In the genomic region with DNA sequence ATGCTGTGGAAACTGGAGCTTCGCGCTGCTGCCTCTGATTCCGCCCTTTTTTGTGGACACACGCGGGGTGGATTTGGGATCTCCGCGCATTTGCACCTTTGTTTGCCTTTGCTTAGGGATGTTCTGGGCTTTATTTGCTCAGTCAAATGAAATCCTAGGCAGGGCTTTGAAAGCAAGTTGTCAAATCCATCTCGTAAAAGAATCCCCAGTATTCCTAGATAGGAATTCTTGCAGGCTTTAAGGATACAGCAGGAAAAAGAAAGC, we compare ENCODE assay signal across 1 cellular context.
TF ChIP-seq lines count a peak whose summit lies in the region.

No MANE protein-coding gene starts in this region.

TF ChIP-seq in HepG2, 621 proteins besides CTCF, POLR2A, EP300 and RAD21:
- 0 out of 2 replicates have a peak, but pooled peaks have one; percentile 0 for TF ChIP-seq ZNF777 (CRISPR knock-in tag; IDR thresholded peaks at IDR 0.05)
- TF ChIP-seq RAD51 (IDR thresholded peaks at IDR 0.05; ENCODE audit: borderline replicate concordance), result no peak
- 0 out of 2 replicates have a peak, but pooled peaks have one; percentile 6 for TF ChIP-seq TFDP2 (CRISPR knock-in tag; IDR thresholded peaks at IDR 0.05)
- TF ChIP-seq JARID2 (CRISPR knock-in tag; IDR thresholded peaks at IDR 0.05; ENCODE audit: insufficient replicate concordance), result no peak
- TF ChIP-seq NFE2L1 (CRISPR knock-in tag; IDR thresholded peaks at IDR 0.05; ENCODE audit: borderline replicate concordance), result no peak
- peak; percentile 89; the same call in 1 of the 2 replicates for TF ChIP-seq ZNF441 (CRISPR knock-in tag; IDR thresholded peaks at IDR 0.05; ENCODE audit: borderline replicate concordance)
- TF ChIP-seq, protein P1, sequence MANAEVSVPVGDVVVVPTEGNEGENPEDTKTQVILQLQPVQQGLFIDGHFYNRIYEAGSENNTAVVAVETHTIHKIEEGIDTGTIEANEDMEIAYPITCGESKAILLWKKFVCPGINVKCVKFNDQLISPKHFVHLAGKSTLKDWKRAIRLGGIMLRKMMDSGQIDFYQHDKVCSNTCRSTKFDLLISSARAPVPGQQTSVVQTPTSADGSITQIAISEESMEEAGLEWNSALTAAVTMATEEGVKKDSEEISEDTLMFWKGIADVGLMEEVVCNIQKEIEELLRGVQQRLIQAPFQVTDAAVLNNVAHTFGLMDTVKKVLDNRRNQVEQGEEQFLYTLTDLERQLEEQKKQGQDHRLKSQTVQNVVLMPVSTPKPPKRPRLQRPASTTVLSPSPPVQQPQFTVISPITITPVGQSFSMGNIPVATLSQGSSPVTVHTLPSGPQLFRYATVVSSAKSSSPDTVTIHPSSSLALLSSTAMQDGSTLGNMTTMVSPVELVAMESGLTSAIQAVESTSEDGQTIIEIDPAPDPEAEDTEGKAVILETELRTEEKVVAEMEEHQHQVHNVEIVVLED (CRISPR knock-in tag; IDR thresholded peaks at IDR 0.05; ENCODE audit: borderline replicate concordance), result no peak
- TF ChIP-seq NR2F1 (CRISPR knock-in tag; IDR thresholded peaks at IDR 0.05), result no peak
- TF ChIP-seq ZNF841 (CRISPR knock-in tag; IDR thresholded peaks at IDR 0.05; ENCODE audit: borderline replicate concordance), result no peak
- 0 out of 2 replicates have a peak, but pooled peaks have one; percentile 17 for TF ChIP-seq CCDC6 (CRISPR knock-in tag; IDR thresholded peaks at IDR 0.05)
- no peak for TF ChIP-seq ZNF10 (CRISPR knock-in tag; IDR thresholded peaks at IDR 0.05; ENCODE audit: borderline replicate concordance, low read depth)
- TF ChIP-seq TOE1 (CRISPR knock-in tag; IDR thresholded peaks at IDR 0.05), result no peak
- TF ChIP-seq, protein P2, sequence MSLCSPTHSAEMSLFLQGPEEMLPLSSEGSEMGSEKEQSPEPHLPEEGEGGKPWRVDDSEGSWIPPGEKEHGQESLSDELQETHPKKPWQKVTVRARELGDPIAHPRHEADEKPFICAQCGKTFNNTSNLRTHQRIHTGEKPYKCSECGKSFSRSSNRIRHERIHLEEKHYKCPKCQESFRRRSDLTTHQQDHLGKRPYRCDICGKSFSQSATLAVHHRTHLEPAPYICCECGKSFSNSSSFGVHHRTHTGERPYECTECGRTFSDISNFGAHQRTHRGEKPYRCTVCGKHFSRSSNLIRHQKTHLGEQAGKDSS (CRISPR knock-in tag; IDR thresholded peaks at IDR 0.05; ENCODE audit: borderline replicate concordance, low read depth), result no peak
- TF ChIP-seq ZKSCAN8 (CRISPR knock-in tag; IDR thresholded peaks at IDR 0.05; ENCODE audit: borderline replicate concordance), result no peak
- no peak for TF ChIP-seq RORA (CRISPR knock-in tag; IDR thresholded peaks at IDR 0.05)
- no peak for TF ChIP-seq ZNF367 (CRISPR knock-in tag; IDR thresholded peaks at IDR 0.05; ENCODE audit: borderline replicate concordance)
- no peak for TF ChIP-seq SMARCC2 (IDR thresholded peaks at IDR 0.05)
- TF ChIP-seq SMAD3 (CRISPR knock-in tag; IDR thresholded peaks at IDR 0.05), result no peak
- TF ChIP-seq TEAD2 (CRISPR knock-in tag; IDR thresholded peaks at IDR 0.05), result no peak
- no peak for TF ChIP-seq ZNF607 (CRISPR knock-in tag; IDR thresholded peaks at IDR 0.05; ENCODE audit: borderline replicate concordance)
- TF ChIP-seq SP140L (CRISPR knock-in tag; IDR thresholded peaks at IDR 0.05; ENCODE audit: borderline replicate concordance), result 0 out of 2 replicates have a peak, but pooled peaks have one; percentile 31
- TF ChIP-seq FOXP1 (IDR thresholded peaks at IDR 0.05), result no peak
- no peak for TF ChIP-seq FOXP1 (CRISPR knock-in tag; IDR thresholded peaks at IDR 0.05)
- no peak for TF ChIP-seq KDM5B (CRISPR knock-in tag; IDR thresholded peaks at IDR 0.05; ENCODE audit: borderline replicate concordance)
- TF ChIP-seq KDM4B (CRISPR knock-in tag; IDR thresholded peaks at IDR 0.05), result no peak
- TF ChIP-seq ZMAT5 (CRISPR knock-in tag; IDR thresholded peaks at IDR 0.05; ENCODE audit: borderline replicate concordance, low read depth), result no peak
- no peak for TF ChIP-seq ZNF629 (CRISPR knock-in tag; conservative IDR thresholded peaks at IDR 0.05)
- TF ChIP-seq, protein P3, sequence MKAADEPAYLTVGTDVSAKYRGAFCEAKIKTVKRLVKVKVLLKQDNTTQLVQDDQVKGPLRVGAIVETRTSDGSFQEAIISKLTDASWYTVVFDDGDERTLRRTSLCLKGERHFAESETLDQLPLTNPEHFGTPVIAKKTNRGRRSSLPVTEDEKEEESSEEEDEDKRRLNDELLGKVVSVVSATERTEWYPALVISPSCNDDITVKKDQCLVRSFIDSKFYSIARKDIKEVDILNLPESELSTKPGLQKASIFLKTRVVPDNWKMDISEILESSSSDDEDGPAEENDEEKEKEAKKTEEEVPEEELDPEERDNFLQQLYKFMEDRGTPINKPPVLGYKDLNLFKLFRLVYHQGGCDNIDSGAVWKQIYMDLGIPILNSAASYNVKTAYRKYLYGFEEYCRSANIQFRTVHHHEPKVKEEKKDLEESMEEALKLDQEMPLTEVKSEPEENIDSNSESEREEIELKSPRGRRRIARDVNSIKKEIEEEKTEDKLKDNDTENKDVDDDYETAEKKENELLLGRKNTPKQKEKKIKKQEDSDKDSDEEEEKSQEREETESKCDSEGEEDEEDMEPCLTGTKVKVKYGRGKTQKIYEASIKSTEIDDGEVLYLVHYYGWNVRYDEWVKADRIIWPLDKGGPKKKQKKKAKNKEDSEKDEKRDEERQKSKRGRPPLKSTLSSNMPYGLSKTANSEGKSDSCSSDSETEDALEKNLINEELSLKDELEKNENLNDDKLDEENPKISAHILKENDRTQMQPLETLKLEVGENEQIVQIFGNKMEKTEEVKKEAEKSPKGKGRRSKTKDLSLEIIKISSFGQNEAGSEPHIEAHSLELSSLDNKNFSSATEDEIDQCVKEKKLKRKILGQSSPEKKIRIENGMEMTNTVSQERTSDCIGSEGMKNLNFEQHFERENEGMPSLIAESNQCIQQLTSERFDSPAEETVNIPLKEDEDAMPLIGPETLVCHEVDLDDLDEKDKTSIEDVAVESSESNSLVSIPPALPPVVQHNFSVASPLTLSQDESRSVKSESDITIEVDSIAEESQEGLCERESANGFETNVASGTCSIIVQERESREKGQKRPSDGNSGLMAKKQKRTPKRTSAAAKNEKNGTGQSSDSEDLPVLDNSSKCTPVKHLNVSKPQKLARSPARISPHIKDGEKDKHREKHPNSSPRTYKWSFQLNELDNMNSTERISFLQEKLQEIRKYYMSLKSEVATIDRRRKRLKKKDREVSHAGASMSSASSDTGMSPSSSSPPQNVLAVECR (CRISPR knock-in tag; IDR thresholded peaks at IDR 0.05; ENCODE audit: borderline replicate concordance), result 0 out of 2 replicates have a peak, but pooled peaks have one; percentile 5
- TF ChIP-seq PCBP1 (IDR thresholded peaks at IDR 0.05; ENCODE audit: borderline replicate concordance, low read depth, low read length), result no peak
- TF ChIP-seq ZNF501 (CRISPR knock-in tag; IDR thresholded peaks at IDR 0.05), result no peak
- TF ChIP-seq KLF12 (CRISPR knock-in tag; IDR thresholded peaks at IDR 0.05; ENCODE audit: borderline replicate concordance), result no peak
- no peak for TF ChIP-seq MAFF (IDR thresholded peaks at IDR 0.05; ENCODE audit: low read depth, low read length)
- TF ChIP-seq, protein P4, sequence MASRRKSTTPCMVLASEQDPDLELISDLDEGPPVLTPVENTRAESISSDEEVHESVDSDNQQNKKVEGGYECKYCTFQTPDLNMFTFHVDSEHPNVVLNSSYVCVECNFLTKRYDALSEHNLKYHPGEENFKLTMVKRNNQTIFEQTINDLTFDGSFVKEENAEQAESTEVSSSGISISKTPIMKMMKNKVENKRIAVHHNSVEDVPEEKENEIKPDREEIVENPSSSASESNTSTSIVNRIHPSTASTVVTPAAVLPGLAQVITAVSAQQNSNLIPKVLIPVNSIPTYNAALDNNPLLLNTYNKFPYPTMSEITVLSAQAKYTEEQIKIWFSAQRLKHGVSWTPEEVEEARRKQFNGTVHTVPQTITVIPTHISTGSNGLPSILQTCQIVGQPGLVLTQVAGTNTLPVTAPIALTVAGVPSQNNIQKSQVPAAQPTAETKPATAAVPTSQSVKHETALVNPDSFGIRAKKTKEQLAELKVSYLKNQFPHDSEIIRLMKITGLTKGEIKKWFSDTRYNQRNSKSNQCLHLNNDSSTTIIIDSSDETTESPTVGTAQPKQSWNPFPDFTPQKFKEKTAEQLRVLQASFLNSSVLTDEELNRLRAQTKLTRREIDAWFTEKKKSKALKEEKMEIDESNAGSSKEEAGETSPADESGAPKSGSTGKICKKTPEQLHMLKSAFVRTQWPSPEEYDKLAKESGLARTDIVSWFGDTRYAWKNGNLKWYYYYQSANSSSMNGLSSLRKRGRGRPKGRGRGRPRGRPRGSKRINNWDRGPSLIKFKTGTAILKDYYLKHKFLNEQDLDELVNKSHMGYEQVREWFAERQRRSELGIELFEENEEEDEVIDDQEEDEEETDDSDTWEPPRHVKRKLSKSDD (CRISPR knock-in tag; IDR thresholded peaks at IDR 0.05; ENCODE audit: low read depth), result no peak
- TF ChIP-seq, protein P5, sequence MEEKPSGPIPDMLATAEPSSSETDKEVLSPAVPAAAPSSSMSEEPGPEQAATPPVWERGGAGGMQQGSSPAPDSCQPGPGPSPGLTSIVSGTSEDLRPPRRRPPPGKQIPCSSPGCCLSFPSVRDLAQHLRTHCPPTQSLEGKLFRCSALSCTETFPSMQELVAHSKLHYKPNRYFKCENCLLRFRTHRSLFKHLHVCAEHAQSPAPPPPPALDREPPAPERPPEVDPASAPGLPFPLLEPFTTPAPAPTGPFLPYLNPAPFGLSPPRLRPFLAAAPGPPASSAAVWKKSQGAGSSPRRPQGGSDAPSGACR (CRISPR knock-in tag; IDR thresholded peaks at IDR 0.05), result 0 out of 2 replicates have a peak, but pooled peaks have one; percentile 5
- peak; percentile 46; the same call in 1 of the 2 replicates for TF ChIP-seq ZNF337 (CRISPR knock-in tag; IDR thresholded peaks at IDR 0.05; ENCODE audit: borderline replicate concordance, low read depth)
- peak; percentile 68; the same call in 1 of the 2 replicates for TF ChIP-seq ZNF317 (CRISPR knock-in tag; IDR thresholded peaks at IDR 0.05)
- TF ChIP-seq TGIF2 (CRISPR knock-in tag; IDR thresholded peaks at IDR 0.05), result no peak
- no peak for TF ChIP-seq NBN (conservative IDR thresholded peaks at IDR 0.05)
- no peak for TF ChIP-seq ZNF274 (CRISPR knock-in tag; IDR thresholded peaks at IDR 0.05)
- TF ChIP-seq, protein P6, sequence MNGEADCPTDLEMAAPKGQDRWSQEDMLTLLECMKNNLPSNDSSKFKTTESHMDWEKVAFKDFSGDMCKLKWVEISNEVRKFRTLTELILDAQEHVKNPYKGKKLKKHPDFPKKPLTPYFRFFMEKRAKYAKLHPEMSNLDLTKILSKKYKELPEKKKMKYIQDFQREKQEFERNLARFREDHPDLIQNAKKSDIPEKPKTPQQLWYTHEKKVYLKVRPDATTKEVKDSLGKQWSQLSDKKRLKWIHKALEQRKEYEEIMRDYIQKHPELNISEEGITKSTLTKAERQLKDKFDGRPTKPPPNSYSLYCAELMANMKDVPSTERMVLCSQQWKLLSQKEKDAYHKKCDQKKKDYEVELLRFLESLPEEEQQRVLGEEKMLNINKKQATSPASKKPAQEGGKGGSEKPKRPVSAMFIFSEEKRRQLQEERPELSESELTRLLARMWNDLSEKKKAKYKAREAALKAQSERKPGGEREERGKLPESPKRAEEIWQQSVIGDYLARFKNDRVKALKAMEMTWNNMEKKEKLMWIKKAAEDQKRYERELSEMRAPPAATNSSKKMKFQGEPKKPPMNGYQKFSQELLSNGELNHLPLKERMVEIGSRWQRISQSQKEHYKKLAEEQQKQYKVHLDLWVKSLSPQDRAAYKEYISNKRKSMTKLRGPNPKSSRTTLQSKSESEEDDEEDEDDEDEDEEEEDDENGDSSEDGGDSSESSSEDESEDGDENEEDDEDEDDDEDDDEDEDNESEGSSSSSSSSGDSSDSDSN (CRISPR knock-in tag; IDR thresholded peaks at IDR 0.05), result no peak
- TF ChIP-seq, protein P7, sequence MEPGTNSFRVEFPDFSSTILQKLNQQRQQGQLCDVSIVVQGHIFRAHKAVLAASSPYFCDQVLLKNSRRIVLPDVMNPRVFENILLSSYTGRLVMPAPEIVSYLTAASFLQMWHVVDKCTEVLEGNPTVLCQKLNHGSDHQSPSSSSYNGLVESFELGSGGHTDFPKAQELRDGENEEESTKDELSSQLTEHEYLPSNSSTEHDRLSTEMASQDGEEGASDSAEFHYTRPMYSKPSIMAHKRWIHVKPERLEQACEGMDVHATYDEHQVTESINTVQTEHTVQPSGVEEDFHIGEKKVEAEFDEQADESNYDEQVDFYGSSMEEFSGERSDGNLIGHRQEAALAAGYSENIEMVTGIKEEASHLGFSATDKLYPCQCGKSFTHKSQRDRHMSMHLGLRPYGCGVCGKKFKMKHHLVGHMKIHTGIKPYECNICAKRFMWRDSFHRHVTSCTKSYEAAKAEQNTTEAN (CRISPR knock-in tag; conservative IDR thresholded peaks at IDR 0.05), result no peak
- TF ChIP-seq, protein P8, sequence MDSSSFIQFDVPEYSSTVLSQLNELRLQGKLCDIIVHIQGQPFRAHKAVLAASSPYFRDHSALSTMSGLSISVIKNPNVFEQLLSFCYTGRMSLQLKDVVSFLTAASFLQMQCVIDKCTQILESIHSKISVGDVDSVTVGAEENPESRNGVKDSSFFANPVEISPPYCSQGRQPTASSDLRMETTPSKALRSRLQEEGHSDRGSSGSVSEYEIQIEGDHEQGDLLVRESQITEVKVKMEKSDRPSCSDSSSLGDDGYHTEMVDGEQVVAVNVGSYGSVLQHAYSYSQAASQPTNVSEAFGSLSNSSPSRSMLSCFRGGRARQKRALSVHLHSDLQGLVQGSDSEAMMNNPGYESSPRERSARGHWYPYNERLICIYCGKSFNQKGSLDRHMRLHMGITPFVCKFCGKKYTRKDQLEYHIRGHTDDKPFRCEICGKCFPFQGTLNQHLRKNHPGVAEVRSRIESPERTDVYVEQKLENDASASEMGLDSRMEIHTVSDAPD (CRISPR knock-in tag; IDR thresholded peaks at IDR 0.05), result no peak
- peak; percentile 6; the same call in 1 of the 2 replicates for TF ChIP-seq SIN3A (IDR thresholded peaks at IDR 0.05; ENCODE audit: borderline replicate concordance, low read depth, low read length)
TF ChIP-seq in HepG2: peak in this region for 10.
